Comparison of ENCODE assay signal across 9 cellular contexts in genomic region chr18:39799010-39799409, GRCh38.
DNase-seq lines count a peak whose midpoint lies in the region; ATAC-seq and TF ChIP-seq lines count a peak whose summit lies in the region.
"Had no signal": no experiment of that assay in that cellular context is flagged by ENCODE, and none has a peak within 500 bp of the region (broad histone marks: within the 10 kb centered on the region; RNA-seq: fewer than 3 reads in every experiment).

No MANE protein-coding gene starts in this region.

- H3K9me3 Mint-ChIP-seq in HFFc6 (peaks cover 10% of the 10 kb centered on the region; the same call in 1 of the 2 replicates), T-cell (peaks cover 8 to 12% (median 10%) of the 10 kb centered on the region in 3 donors)

- no peaks in the 10 kb centered on the region for H3K27me3 ChIP-seq in AG04450 (ENCODE audit: control insufficient read depth, insufficient read depth, low read length)

- H3K9me3 ChIP-seq in AG04450 (ENCODE audit: control insufficient read depth, insufficient read depth, low read length) = no peaks in the 10 kb centered on the region

- H3K36me3 Mint-ChIP-seq in HFFc6 (ENCODE audit: low read depth) = no peaks in the 10 kb centered on the region
- no peaks in the 10 kb centered on the region for H3K36me3 Mint-ChIP-seq in T-cell

- H3K27me3 Mint-ChIP-seq in HFFc6 (ENCODE audit: insufficient read depth) (no peaks in the 10 kb centered on the region), T-cell (peaks cover 0 to 6% of the 10 kb centered on the region in 2 donors)

- POLR2A ChIA-PET in AG04450 (lab: Yijun Ruan, JAX) = interaction anchor here (0.6 to 1.2 kb wide), 3 partner anchors 174 to 322 kb away, joined by 3 to 6 read pairs (median 3); no protein-coding TSS in a partner anchor
- POLR2A ChIA-PET in T-cell (lab: Charles Lee) = no interaction called here

- TF ChIP-seq CTCF in AG04450 (IDR thresholded peaks at IDR 0.05; ENCODE audit: low read depth, low read length) (no peak), HFFc6 (IDR thresholded peaks at IDR 0.05) (no peak)

- H3K4me1 Mint-ChIP-seq in HFFc6 (ENCODE audit: low read depth) (peaks cover 30% of the 10 kb centered on the region), T-cell (peaks cover 0 to 3% (median 3%) of the 10 kb centered on the region in 3 donors)

- H3K27ac Mint-ChIP-seq in HFFc6 = peak overlapping the region; percentile 88
- no peak overlapping the region for H3K27ac Mint-ChIP-seq in T-cell

- peak overlapping the region; percentile 78 for H3K4me3 ChIP-seq in AG04450 (ENCODE audit: low read depth, low read length)

- no peak overlapping the region for H3K27ac ChIP-seq in AG04450 (ENCODE audit: low read depth, low read length)

- CTCF ChIA-PET in AG04450 (lab: Charles Lee) (interaction anchor here (1.7 kb wide), 1 partner anchor 43 kb away, joined by 3 read pairs; no protein-coding TSS in a partner anchor), T-cell (lab: Charles Lee) (no interaction called here)

- ATAC-seq in T-cell (replicated peaks in 1 of 4) (no peak), GM19035 (IDR thresholded peaks at IDR 0.05; ENCODE audit: unreplicated experiment) (no peak), HG03520 (IDR thresholded peaks at IDR 0.05; ENCODE audit: unreplicated experiment) (no peak), HG02759 (IDR thresholded peaks at IDR 0.05; ENCODE audit: unreplicated experiment) (no peak)
- ATAC-seq: left lobe of liver had no signal

- no peak for DNase-seq in AG04450 (ENCODE audit: low read depth, low spot score)
- peak; percentile 14 for DNase-seq in HFFc6
- no peak for DNase-seq in T-cell
- DNase-seq in islet precursor cell = peak; percentile 52
- DNase-seq in activated CD4-positive, alpha-beta T cell treated with anti-CD3 and anti-CD28 coated beads for 1 hour = no peak

- H3K4me3 Mint-ChIP-seq in HFFc6 (peak overlapping the region; percentile 98), T-cell (peak overlapping the region; percentile 50 to 57 (median 52))

Comparison
In these comparisons a context has a peak if more than half of its experiments do, and no peak if none do; other contexts are left out.
1. DNase-seq: peak in HFFc6 (single experiment) and islet precursor cell (single experiment); none in AG04450 (single experiment), T-cell (0 of 34) and activated CD4-positive, alpha-beta T cell treated with anti-CD3 and anti-CD28 coated beads for 1 hour (single experiment).